17 cellular contexts compared by ENCODE assay signal in genomic region chr9:136694865-136695247, GRCh38. TPM values are rescaled to one million over a fixed set of nuclear protein-coding genes. Genes with fewer than 3 reads are reported as not detected.
A peak's percentile ranks its signal among the peaks of the same experiment; 100 is the strongest.
DNase-seq lines count a peak whose midpoint lies in the region; ATAC-seq and TF ChIP-seq lines count a peak whose summit lies in the region.
"Had no signal": no experiment of that assay in that cellular context is flagged by ENCODE, and none has a peak within 500 bp of the region (broad histone marks: within the 10 kb centered on the region; RNA-seq: fewer than 3 reads in every experiment).

No MANE protein-coding gene starts in this region.

- H3K4me1 ChIP-seq in mammary epithelial cell (ENCODE audit: insufficient read depth, low read length) (peaks cover 41% of the 10 kb centered on the region), lower lobe of right lung (peaks cover 58% of the 10 kb centered on the region), upper lobe of left lung (peaks cover 33 to 65% (median 60%) of the 10 kb centered on the region in 4 donors)

- POLR2A ChIA-PET in MCF 10A (lab: Yijun Ruan, JAX), result interaction anchor here (0.6 to 3.7 kb wide), 7 partner anchors 9 to 77 kb away, joined by 3 to 44 read pairs (median 4); no protein-coding TSS in a partner anchor

- BruUV-seq in MCF 10A (replicated peaks; lab: Mats Ljungman, UMichigan) (no TSS peak), mammary epithelial cell (replicated peaks; lab: Mats Ljungman, UMichigan) (no TSS peak)

- H3K4me1 Mint-ChIP-seq in MCF 10A (ENCODE audit: insufficient read depth, unreplicated experiment), result peaks cover 24% of the 10 kb centered on the region
- peaks cover 6% of the 10 kb centered on the region for H3K4me1 Mint-ChIP-seq in activated CD8-positive, alpha-beta memory T cell treated with anti-CD3 and anti-CD28 coated beads, Interleukin-2, amount 10 ng/mL, durations not matched to agents 7 days and 5 days

- H3K36me3 ChIP-seq in mammary epithelial cell (ENCODE audit: insufficient read depth, low read length) (no peaks in the 10 kb centered on the region), lower lobe of right lung (no peaks in the 10 kb centered on the region), upper lobe of left lung (no peaks in the 10 kb centered on the region)
- H3K36me3 ChIP-seq: SJCRH30 had no signal

- peak overlapping the region; percentile 70 for H3K27ac Mint-ChIP-seq in MCF 10A (ENCODE audit: low read depth, unreplicated experiment)
- no peak overlapping the region for H3K27ac Mint-ChIP-seq in activated CD8-positive, alpha-beta memory T cell treated with anti-CD3 and anti-CD28 coated beads, Interleukin-2, amount 10 ng/mL, durations not matched to agents 7 days and 5 days
- H3K27ac Mint-ChIP-seq: HFFc6 had no signal

- intact Hi-C loops in MCF 10A (cut with micrococcal nuclease), result loop anchor here (2.0 to 5.0 kb wide), 3 partner anchors 26 to 206 kb away; no protein-coding TSS in a partner anchor
- intact Hi-C loops in mammary epithelial cell (cut with micrococcal nuclease), result loop anchor here (2.0 to 5.0 kb wide), 4 partner anchors 32 to 210 kb away; no protein-coding TSS in a partner anchor
- intact Hi-C loops in lower lobe of right lung (cut with DNase I), result no loop called here

- no peaks in the 10 kb centered on the region for H4K20me1 ChIP-seq in mammary epithelial cell (ENCODE audit: insufficient read depth, low read length)

- no peaks in the 10 kb centered on the region for H3K36me3 Mint-ChIP-seq in MCF 10A (ENCODE audit: insufficient read depth, unreplicated experiment)
- H3K36me3 Mint-ChIP-seq in activated CD8-positive, alpha-beta memory T cell treated with anti-CD3 and anti-CD28 coated beads, Interleukin-2, amount 10 ng/mL, durations not matched to agents 7 days and 5 days, result no peaks in the 10 kb centered on the region

- H3K27ac ChIP-seq in mammary epithelial cell (ENCODE audit: insufficient read depth, low read depth, low read length) (no peak overlapping the region), VCaP (peak overlapping the region; percentile 90), lower lobe of right lung (peak overlapping the region; percentile 69), upper lobe of left lung (peak overlapping the region; percentile 4 to 76 (median 60))
- H3K27ac ChIP-seq: GM23248 had no signal

- CTCF ChIA-PET in MCF 10A (lab: Yijun Ruan, JAX) (interaction anchor here (0.5 to 1.7 kb wide), 7 partner anchors 30 to 562 kb away, joined by 3 to 6 read pairs (median 3); no protein-coding TSS in a partner anchor), mammary epithelial cell (lab: Charles Lee; ENCODE audit: low non-redundant PET) (no interaction called here)
- CTCF ChIA-PET in activated CD8-positive, alpha-beta memory T cell treated with anti-CD3 and anti-CD28 coated beads, Interleukin-2, amount 10 ng/mL, durations not matched to agents 7 days and 5 days (lab: Charles Lee), result interaction anchor here (0.7 to 2.3 kb wide), 5 partner anchors 12 to 211 kb away, joined by 3 to 5 read pairs (median 3); no protein-coding TSS in a partner anchor

- DNase-seq in MCF 10A (ENCODE audit: unreplicated experiment) (no peak), mammary epithelial cell (no peak), lower lobe of right lung (no peak), upper lobe of left lung (peak in 1 of 2 donors; percentile 59), GM10266 (ENCODE audit: extremely low spot score) (no peak)
- DNase-seq in stimulated activated CD4-positive, alpha-beta T cell treated with anti-CD3 and anti-CD28 coated beads, Interleukin-1b, Interleukin-23, amount 100 ng/mL, for 48 hours, result no peak
- DNase-seq in activated CD8-positive, alpha-beta memory T cell treated with anti-CD3 and anti-CD28 coated beads, Interleukin-2, amount 10 ng/mL, durations not matched to agents 7 days and 5 days, result no peak
- DNase-seq: HFFc6, MM.1S, NCI-H187 treated with DMSO at 0.1 percent for 48 hours had no signal

- in situ Hi-C loops in mammary epithelial cell (cut with MboI; ENCODE audit: low sequenced_read_pairs in 2 of 2), result no loop called here

- no peak for TF ChIP-seq EP300 in upper lobe of left lung (IDR thresholded peaks at IDR 0.05)

- H3K27me3 ChIP-seq in mammary epithelial cell (ENCODE audit: insufficient read depth, low read length), result no peaks in the 10 kb centered on the region
- H3K27me3 ChIP-seq in lower lobe of right lung (ENCODE audit: low read depth), result no peaks in the 10 kb centered on the region
- no peaks in the 10 kb centered on the region for H3K27me3 ChIP-seq in upper lobe of left lung

- no peak overlapping the region for H3K4me3 Mint-ChIP-seq in MCF 10A (ENCODE audit: unreplicated experiment)
- H3K4me3 Mint-ChIP-seq in activated CD8-positive, alpha-beta memory T cell treated with anti-CD3 and anti-CD28 coated beads, Interleukin-2, amount 10 ng/mL, durations not matched to agents 7 days and 5 days, result no peak overlapping the region
- H3K4me3 Mint-ChIP-seq: HFFc6 had no signal

- no peak overlapping the region for H3K4me3 ChIP-seq in mammary epithelial cell (replicated peaks in 1 of 3; ENCODE audit: insufficient read depth in 1 of 3, low read depth in 2 of 3, low read length in 3 of 3)
- H3K4me3 ChIP-seq in lower lobe of right lung, result no peak overlapping the region
- no peak overlapping the region for H3K4me3 ChIP-seq in upper lobe of left lung
- H3K4me3 ChIP-seq: GM23248, SJCRH30 had no signal

- TF ChIP-seq CTCF in MCF 10A (IDR thresholded peaks at IDR 0.05; ENCODE audit: unreplicated experiment) (no peak), mammary epithelial cell (conservative IDR thresholded peaks at IDR 0.05 in 1 of 2, IDR thresholded peaks at IDR 0.05 in 1 of 2; ENCODE audit: extremely low read depth in 1 of 2, insufficient read depth in 1 of 2, low read depth in 1 of 2, low read length in 2 of 2) (no peak), VCaP (conservative IDR thresholded peaks at IDR 0.05) (no peak), lower lobe of right lung (IDR thresholded peaks at IDR 0.05) (no peak), upper lobe of left lung (IDR thresholded peaks at IDR 0.05) (no peak), GM10266 (IDR thresholded peaks at IDR 0.05; ENCODE audit: control insufficient read depth, insufficient read depth, low read depth, missing control alignments) (no peak)

- H2AFZ ChIP-seq in mammary epithelial cell (ENCODE audit: low read depth, low read length), result no peak overlapping the region
- H2AFZ ChIP-seq: GM23248 had no signal

- H3K79me2 ChIP-seq in mammary epithelial cell (ENCODE audit: insufficient read depth, low read length), result no peaks in the 10 kb centered on the region

- no peak overlapping the region for H3K4me2 ChIP-seq in mammary epithelial cell (ENCODE audit: insufficient read depth, low read depth, low read length)

- no peaks in the 10 kb centered on the region for H3K27me3 Mint-ChIP-seq in MCF 10A (ENCODE audit: insufficient read depth, unreplicated experiment)
- H3K27me3 Mint-ChIP-seq in activated CD8-positive, alpha-beta memory T cell treated with anti-CD3 and anti-CD28 coated beads, Interleukin-2, amount 10 ng/mL, durations not matched to agents 7 days and 5 days, result peaks cover 28% of the 10 kb centered on the region

- dilution Hi-C loops in mammary epithelial cell (cut with HindIII; ENCODE audit: low sequenced_read_pairs), result no loop called here

- WGBS in mammary epithelial cell (ENCODE audit: low coverage, missing lambda C conversion rate), result 93% methylated on average over 8 of the region's 11 CpGs
- WGBS in upper lobe of left lung, 2 donors, result 77 to 80% methylated on average over 11 of the region's 11 CpGs

- no peak for TF ChIP-seq POLR2A in upper lobe of left lung (IDR thresholded peaks at IDR 0.05)

- H3K9me3 Mint-ChIP-seq in MCF 10A (ENCODE audit: unreplicated experiment), result no peaks in the 10 kb centered on the region
- H3K9me3 Mint-ChIP-seq in activated CD8-positive, alpha-beta memory T cell treated with anti-CD3 and anti-CD28 coated beads, Interleukin-2, amount 10 ng/mL, durations not matched to agents 7 days and 5 days (ENCODE audit: low read depth), result no peaks in the 10 kb centered on the region
- H3K9me3 Mint-ChIP-seq: HFFc6 had no signal

- no peak overlapping the region for H3K9ac ChIP-seq in mammary epithelial cell (ENCODE audit: insufficient read depth, low read length)
- H3K9ac ChIP-seq: GM23248 had no signal

- no peak for ATAC-seq in lower lobe of right lung
- ATAC-seq in upper lobe of left lung (ENCODE audit: low FRiP score in 2 of 2), result no peak
- no peak for ATAC-seq in activated CD8-positive, alpha-beta memory T cell treated with anti-CD3 and anti-CD28 coated beads, Interleukin-2, amount 10 ng/mL, durations not matched to agents 7 days and 5 days

- no peaks in the 10 kb centered on the region for H3K9me3 ChIP-seq in mammary epithelial cell (replicated peaks; ENCODE audit: insufficient read depth, low read length)
- no peaks in the 10 kb centered on the region for H3K9me3 ChIP-seq in lower lobe of right lung
- no peaks in the 10 kb centered on the region for H3K9me3 ChIP-seq in upper lobe of left lung
- H3K9me3 ChIP-seq: Caco-2, SJCRH30 had no signal

RNA-seq across cellular contexts. Expression of gene AGPAT2, which starts 7.6 kb away (rescaled TPM):
- total RNA-seq in MCF 10A (2022) (30.4 and 33.3 TPM in 2 replicates), mammary epithelial cell (10 to 100 TPM; 37.3 to 49.6 TPM), lower lobe of right lung (106 TPM), upper lobe of left lung (100 to 1,000 TPM in 5 of 6 donors, 10 to 100 TPM in 1; 70.2 to 242 (median 140) TPM)
- polyA plus RNA-seq in mammary epithelial cell, result 42.3 TPM
- polyA minus RNA-seq in mammary epithelial cell, result 74.1 TPM
- total RNA-seq in activated CD8-positive, alpha-beta memory T cell treated with anti-CD3 and anti-CD28 coated beads, Interleukin-2, amount 10 ng/mL, durations not matched to agents 7 days and 5 days, result 10 to 100 TPM; 16.9 to 20.5 TPM

RNA-seq across cellular contexts. Expression of gene DIPK1B, which starts 17.5 kb away (rescaled TPM):
- total RNA-seq in MCF 10A (2022), result not detected in 2 replicates
- under 1 TPM; 0.35 to 0.50 TPM for total RNA-seq in mammary epithelial cell
- 0.33 TPM for polyA plus RNA-seq in mammary epithelial cell
- not detected for polyA minus RNA-seq in mammary epithelial cell
- 15.1 TPM for total RNA-seq in lower lobe of right lung
- 10 to 100 TPM in 5 of 6 donors, 1 to 10 TPM in 1; 9.7 to 24.1 (median 17.0) TPM for total RNA-seq in upper lobe of left lung
- not detected for total RNA-seq in activated CD8-positive, alpha-beta memory T cell treated with anti-CD3 and anti-CD28 coated beads, Interleukin-2, amount 10 ng/mL, durations not matched to agents 7 days and 5 days
- total RNA-seq: GM23248, HFFc6, RPMI7951 had no signal
- polyA plus RNA-seq: GM23248 had no signal

RNA-seq across cellular contexts. Expression of gene EGFL7, which starts 32.1 kb away (rescaled TPM):
- total RNA-seq in MCF 10A (2022) (3.9 and 4.3 TPM in 2 replicates), mammary epithelial cell (1 to 10 TPM; 2.8 to 8.2 TPM), lower lobe of right lung (230 TPM), upper lobe of left lung (100 to 1,000 TPM in 5 of 6 donors, 10 to 100 TPM in 1; 77.9 to 321 (median 165) TPM)
- polyA plus RNA-seq in mammary epithelial cell, result 8.7 TPM
- polyA minus RNA-seq in mammary epithelial cell, result 1.9 TPM
- 1 to 10 TPM in 1 of 2 experiments, under 1 TPM in 1; 0.29 to 1.1 TPM for total RNA-seq in activated CD8-positive, alpha-beta memory T cell treated with anti-CD3 and anti-CD28 coated beads, Interleukin-2, amount 10 ng/mL, durations not matched to agents 7 days and 5 days

RNA-seq across cellular contexts. Expression of gene LCN10, which starts 47.9 kb away (rescaled TPM):
- total RNA-seq in MCF 10A (2022) (not detected in 2 replicates), mammary epithelial cell (not detected), lower lobe of right lung (2.5 TPM), upper lobe of left lung (10 to 100 TPM in 1 of 6 donors, 1 to 10 TPM in 4, under 1 TPM in 1; 0.39 to 17.8 (median 2.2) TPM)
- polyA plus RNA-seq in mammary epithelial cell, result not detected
- not detected for polyA minus RNA-seq in mammary epithelial cell
- under 1 TPM in 1 of 2 experiments, not detected in 1; 0.68 TPM for total RNA-seq in activated CD8-positive, alpha-beta memory T cell treated with anti-CD3 and anti-CD28 coated beads, Interleukin-2, amount 10 ng/mL, durations not matched to agents 7 days and 5 days
- total RNA-seq: A172, Caco-2, G401, GM23248, HFFc6, RPMI7951, SJCRH30 had no signal
- polyA plus RNA-seq: GM23248 had no signal

RNA-seq across cellular contexts. Expression of gene LCN6, which starts 53.5 kb away (rescaled TPM):
- total RNA-seq in MCF 10A (2022) (not detected in 2 replicates), mammary epithelial cell (not detected), lower lobe of right lung (2.9 TPM), upper lobe of left lung (10 to 100 TPM in 1 of 6 donors, 1 to 10 TPM in 3, not detected in 2; 2.7 to 35.1 (median 5.5) TPM)
- not detected for polyA plus RNA-seq in mammary epithelial cell
- not detected for polyA minus RNA-seq in mammary epithelial cell
- total RNA-seq in activated CD8-positive, alpha-beta memory T cell treated with anti-CD3 and anti-CD28 coated beads, Interleukin-2, amount 10 ng/mL, durations not matched to agents 7 days and 5 days, result not detected
- total RNA-seq: A172, Caco-2, G401, GM23248, HFFc6, RPMI7951, SJCRH30 had no signal
- polyA plus RNA-seq: GM23248 had no signal

Comparison
In these comparisons a context has a peak if more than half of its experiments do, and no peak if none do; other contexts are left out.
1. RNA of gene EGFL7, which starts 32.1 kb away (total RNA-seq): 230 TPM in lower lobe of right lung (single experiment) and 77.9 to 321 TPM in upper lobe of left lung; 2.8 to 8.2 TPM in mammary epithelial cell, 3.9 to 4.3 TPM in MCF 10A and 0.29 to 1.1 TPM in activated CD8-positive, alpha-beta memory T cell treated with anti-CD3 and anti-CD28 coated beads, Interleukin-2, amount 10 ng/mL, durations not matched to agents 7 days and 5 days; every median in the first group is over 4 times any median in the second.